8 cellular contexts compared by ENCODE assay signal in genomic region chr20:2751868-2752630, GRCh38. TPM values are rescaled to one million over a fixed set of nuclear protein-coding genes. Genes with fewer than 3 reads are reported as not detected.
DNase-seq lines count a peak whose midpoint lies in the region; ATAC-seq and TF ChIP-seq lines count a peak whose summit lies in the region.

No MANE protein-coding gene starts in this region.

- no peak overlapping the region for H3K27ac ChIP-seq in OCI-LY7 (ENCODE audit: low read depth, low read length, poor library complexity, severe bottlenecking)

- CTCF ChIA-PET in OCI-LY7 (lab: Charles Lee; ENCODE audit: unreplicated experiment): no interaction called here

- intact Hi-C loops in OCI-LY7 (cut with micrococcal nuclease; ENCODE audit: unreplicated experiment): no loop called here

- H3K36me3 Mint-ChIP-seq in activated naive CD8-positive, alpha-beta T cell treated with anti-CD3 and anti-CD28 coated beads for 36 hours: no peaks in the 10 kb centered on the region

- H3K4me3 Mint-ChIP-seq in activated naive CD8-positive, alpha-beta T cell treated with anti-CD3 and anti-CD28 coated beads for 36 hours: no peak overlapping the region

- no peaks in the 10 kb centered on the region for H3K9me3 ChIP-seq in OCI-LY7 (ENCODE audit: low read length)

- DNase-seq in GM13976 (ENCODE audit: low spot score) (peak; percentile 70), OCI-LY7 (ENCODE audit: low spot score) (no peak), iris pigment epithelial cell (ENCODE audit: low read depth) (peak; percentile 13), HPDE6-E6E7 (ENCODE audit: extremely low spot score) (no peak), A172 (ENCODE audit: low spot score) (no peak)
- DNase-seq in activated naive CD8-positive, alpha-beta T cell treated with anti-CD3 and anti-CD28 coated beads for 36 hours: peak; percentile 72
- DNase-seq in stimulated activated CD8-positive, alpha-beta memory T cell treated with anti-CD3 and anti-CD28 coated beads, Interleukin-12 subunit alpha, Interleukin-12 subunit beta, amount 100 ng/mL, for 4 hours (ENCODE audit: low read depth): peak; percentile 40

- peaks cover 40% of the 10 kb centered on the region for H3K27me3 Mint-ChIP-seq in activated naive CD8-positive, alpha-beta T cell treated with anti-CD3 and anti-CD28 coated beads for 36 hours

- in situ Hi-C loops in GM13976 (cut with MboI; ENCODE audit: low sequenced_read_pairs, unreplicated experiment): no loop called here

- H3K4me1 Mint-ChIP-seq in activated naive CD8-positive, alpha-beta T cell treated with anti-CD3 and anti-CD28 coated beads for 36 hours: peaks cover 25% of the 10 kb centered on the region

- H3K4me2 ChIP-seq in OCI-LY7 (ENCODE audit: low read length): peak overlapping the region; percentile 52; the same call in 1 of the 2 replicates

- BruUV-seq in OCI-LY7 (replicated peaks; lab: Mats Ljungman, UMichigan): no TSS peak

- POLR2A ChIA-PET in OCI-LY7 (lab: Charles Lee): no interaction called here

- H3K4me1 ChIP-seq in OCI-LY7 (ENCODE audit: insufficient read depth, low read length, poor library complexity, severe bottlenecking): no peaks in the 10 kb centered on the region

- no peak overlapping the region for H3K4me3 ChIP-seq in OCI-LY7 (ENCODE audit: low read depth, low read length, poor library complexity, severe bottlenecking)

- peak; percentile 41 for TF ChIP-seq CTCF in GM13976 (IDR thresholded peaks at IDR 0.05; ENCODE audit: borderline replicate concordance, control extremely low read depth, extremely low read depth, insufficient read depth, missing control alignments)
- no peak for TF ChIP-seq CTCF in OCI-LY7 (conservative IDR thresholded peaks at IDR 0.05; ENCODE audit: low read length)

- H3K9me2 ChIP-seq in OCI-LY7 (ENCODE audit: insufficient read depth, low read length): no peaks in the 10 kb centered on the region

- H3K9me3 Mint-ChIP-seq in activated naive CD8-positive, alpha-beta T cell treated with anti-CD3 and anti-CD28 coated beads for 36 hours: no peaks in the 10 kb centered on the region

- no peak overlapping the region for H3K27ac Mint-ChIP-seq in activated naive CD8-positive, alpha-beta T cell treated with anti-CD3 and anti-CD28 coated beads for 36 hours

- no peak overlapping the region for H2AFZ ChIP-seq in OCI-LY7 (ENCODE audit: low read length)

- H4K20me1 ChIP-seq in OCI-LY7 (ENCODE audit: insufficient read depth, low read length): no peaks in the 10 kb centered on the region

- ATAC-seq in GM18519 (IDR thresholded peaks at IDR 0.05; ENCODE audit: low FRiP score, unreplicated experiment): no peak

- H3K36me3 ChIP-seq in OCI-LY7 (ENCODE audit: insufficient read depth, low read length): no peaks in the 10 kb centered on the region

- no peaks in the 10 kb centered on the region for H3K79me2 ChIP-seq in OCI-LY7 (ENCODE audit: insufficient read depth, low read depth, low read length)

RNA-seq across cellular contexts. Expression of gene CPXM1, which starts 48.4 kb away (rescaled TPM):
- total RNA-seq in OCI-LY7 (2014; rRNA removed; shearing (Covaris generic)): not detected in 2 replicates
- 0.15 TPM in 1 of 2 replicates, not detected in the other for total RNA-seq in OCI-LY7 (2022)
- 1 to 10 TPM; 4.2 to 4.3 TPM for total RNA-seq in activated naive CD8-positive, alpha-beta T cell treated with anti-CD3 and anti-CD28 coated beads for 36 hours
- not detected in 2 replicates for total RNA-seq in A172 (2014; rRNA removed; shearing (Covaris generic))

RNA-seq across cellular contexts. Expression of gene EBF4, which starts 59.5 kb away (rescaled TPM):
- total RNA-seq in OCI-LY7 (2014; rRNA removed; shearing (Covaris generic)): 0.41 and 1.5 TPM in 2 replicates
- total RNA-seq in OCI-LY7 (2022): 2.6 and 4.4 TPM in 2 replicates
- under 1 TPM; 0.66 to 0.98 TPM for total RNA-seq in activated naive CD8-positive, alpha-beta T cell treated with anti-CD3 and anti-CD28 coated beads for 36 hours
- total RNA-seq in A172 (2014; rRNA removed; shearing (Covaris generic)): 5.2 and 7.2 TPM in 2 replicates

Comparison
In these comparisons a context has a peak if more than half of its experiments do, and no peak if none do; other contexts are left out.
1. DNase-seq: peak in GM13976 (single experiment), activated naive CD8-positive, alpha-beta T cell treated with anti-CD3 and anti-CD28 coated beads for 36 hours (single experiment), iris pigment epithelial cell (single experiment) and stimulated activated CD8-positive, alpha-beta memory T cell treated with anti-CD3 and anti-CD28 coated beads, Interleukin-12 subunit alpha, Interleukin-12 subunit beta, amount 100 ng/mL, for 4 hours (single experiment); none in OCI-LY7 (single experiment), HPDE6-E6E7 (single experiment) and A172 (single experiment).